8 cellular contexts compared by ENCODE assay signal in genomic region chr11:78397398-78397797, GRCh38. TPM values are rescaled to one million over a fixed set of nuclear protein-coding genes. Genes with fewer than 3 reads are reported as not detected.
DNase-seq lines count a peak whose midpoint lies in the region; ATAC-seq and TF ChIP-seq lines count a peak whose summit lies in the region.

No MANE protein-coding gene starts in this region.

- no peak overlapping the region; the same call in 1 of the 2 replicates for H3K4me2 ChIP-seq in OCI-LY3 (ENCODE audit: low read length)

- intact Hi-C loops in activated naive CD4-positive, alpha-beta T cell treated with anti-CD3 and anti-CD28 coated beads for 36 hours (cut with micrococcal nuclease): loop anchor here (1.0 kb wide), 1 partner anchor 169 kb away; no protein-coding TSS in a partner anchor
- intact Hi-C loops in sigmoid colon (cut with DNase I) (no loop called here), A673 (cut with micrococcal nuclease; ENCODE audit: unreplicated experiment) (no loop called here)

- H3K4me3 Mint-ChIP-seq in activated naive CD4-positive, alpha-beta T cell treated with anti-CD3 and anti-CD28 coated beads for 36 hours: no peak overlapping the region
- no peak overlapping the region for H3K4me3 Mint-ChIP-seq in stimulated activated naive CD8-positive, alpha-beta T cell treated with anti-CD3 and anti-CD28 coated beads, Interleukin-15, Interleukin-2, amounts not matched to agents 100 ng/mL and 50 ng/mL, for 24 hours

- H3K9me3 Mint-ChIP-seq in activated naive CD4-positive, alpha-beta T cell treated with anti-CD3 and anti-CD28 coated beads for 36 hours: no peaks in the 10 kb centered on the region
- no peaks in the 10 kb centered on the region for H3K9me3 Mint-ChIP-seq in stimulated activated naive CD8-positive, alpha-beta T cell treated with anti-CD3 and anti-CD28 coated beads, Interleukin-15, Interleukin-2, amounts not matched to agents 100 ng/mL and 50 ng/mL, for 24 hours

- H3K9me3 ChIP-seq in OCI-LY3 (ENCODE audit: insufficient read depth, low read length): no peaks in the 10 kb centered on the region
- H3K9me3 ChIP-seq in sigmoid colon: no peaks in the 10 kb centered on the region
- H3K9me3 ChIP-seq in A673 (ENCODE audit: low read depth, low read length, poor library complexity, severe bottlenecking): no peaks in the 10 kb centered on the region

- peaks cover 6% of the 10 kb centered on the region; the same call in 1 of the 2 replicates for H3K79me2 ChIP-seq in OCI-LY3 (ENCODE audit: low read length)

- no peak for TF ChIP-seq EP300 in sigmoid colon (IDR thresholded peaks at IDR 0.05)

- H3K36me3 ChIP-seq in OCI-LY3 (replicated peaks; ENCODE audit: low read depth, low read length): no peaks in the 10 kb centered on the region
- H3K36me3 ChIP-seq in sigmoid colon: no peaks in the 10 kb centered on the region
- no peaks in the 10 kb centered on the region for H3K36me3 ChIP-seq in A673 (ENCODE audit: insufficient read depth, low read length, poor library complexity, severe bottlenecking)

- H3K4me3 ChIP-seq in OCI-LY3 (ENCODE audit: low read length) (no peak overlapping the region), sigmoid colon (no peak overlapping the region), A673 (ENCODE audit: low read depth, low read length, poor library complexity, severe bottlenecking) (no peak overlapping the region)

- H3K27me3 ChIP-seq in OCI-LY3 (ENCODE audit: low read depth, low read length) (no peaks in the 10 kb centered on the region), sigmoid colon (no peaks in the 10 kb centered on the region), A673 (replicated peaks; ENCODE audit: insufficient read depth, low read depth, low read length, poor library complexity) (no peaks in the 10 kb centered on the region)

- TF ChIP-seq POLR2A in sigmoid colon (IDR thresholded peaks at IDR 0.05): no peak

- no peaks in the 10 kb centered on the region for H3K27me3 Mint-ChIP-seq in activated naive CD4-positive, alpha-beta T cell treated with anti-CD3 and anti-CD28 coated beads for 36 hours (ENCODE audit: low read depth)
- H3K27me3 Mint-ChIP-seq in stimulated activated naive CD8-positive, alpha-beta T cell treated with anti-CD3 and anti-CD28 coated beads, Interleukin-15, Interleukin-2, amounts not matched to agents 100 ng/mL and 50 ng/mL, for 24 hours: no peaks in the 10 kb centered on the region

- H3K27ac ChIP-seq in OCI-LY3 (ENCODE audit: low read length) (no peak overlapping the region), sigmoid colon (no peak overlapping the region), A673 (ENCODE audit: low read depth, low read length, poor library complexity, severe bottlenecking) (no peak overlapping the region)

- no peak overlapping the region for H3K9ac ChIP-seq in OCI-LY3 (ENCODE audit: low read length)

- H3K27ac Mint-ChIP-seq in activated naive CD4-positive, alpha-beta T cell treated with anti-CD3 and anti-CD28 coated beads for 36 hours: no peak overlapping the region
- H3K27ac Mint-ChIP-seq in stimulated activated naive CD8-positive, alpha-beta T cell treated with anti-CD3 and anti-CD28 coated beads, Interleukin-15, Interleukin-2, amounts not matched to agents 100 ng/mL and 50 ng/mL, for 24 hours: peak overlapping the region; percentile 23

- H3K4me1 ChIP-seq in OCI-LY3 (ENCODE audit: low read length) (peaks cover 5% of the 10 kb centered on the region; the same call in 1 of the 2 replicates), sigmoid colon (peaks cover 0 to 8% (median 0%) of the 10 kb centered on the region in 4 donors), A673 (ENCODE audit: insufficient read depth, low read length, poor library complexity, severe bottlenecking) (peaks cover 4% of the 10 kb centered on the region)

- peak; percentile 38 for TF ChIP-seq CTCF in OCI-LY3 (IDR thresholded peaks at IDR 0.05; ENCODE audit: low read depth, low read length)
- TF ChIP-seq CTCF in sigmoid colon (IDR thresholded peaks at IDR 0.05): no peak
- no peak for TF ChIP-seq CTCF in A673 (conservative IDR thresholded peaks at IDR 0.05; ENCODE audit: low read depth, low read length)

- H4K20me1 ChIP-seq in OCI-LY3 (ENCODE audit: insufficient read depth, low read length): 0 out of 2 replicates have a peak, but pooled peaks cover 5% of the 10 kb centered on the region

- no peak overlapping the region for H2AFZ ChIP-seq in OCI-LY3 (ENCODE audit: low read depth, low read length)

- peak; percentile 92 for ATAC-seq in HG02981 (IDR thresholded peaks at IDR 0.05; ENCODE audit: unreplicated experiment)

- POLR2A ChIA-PET in A673 (lab: Charles Lee; ENCODE audit: low non-redundant PET): no interaction called here

- CTCF ChIA-PET in activated naive CD4-positive, alpha-beta T cell treated with anti-CD3 and anti-CD28 coated beads for 36 hours (lab: Charles Lee): interaction anchor here (1.1 kb wide), 1 partner anchor 13 kb away, joined by 3 read pairs; no protein-coding TSS in a partner anchor
- CTCF ChIA-PET in A673 (lab: Charles Lee): no interaction called here

- H3K36me3 Mint-ChIP-seq in activated naive CD4-positive, alpha-beta T cell treated with anti-CD3 and anti-CD28 coated beads for 36 hours (ENCODE audit: low read depth): no peaks in the 10 kb centered on the region
- H3K36me3 Mint-ChIP-seq in stimulated activated naive CD8-positive, alpha-beta T cell treated with anti-CD3 and anti-CD28 coated beads, Interleukin-15, Interleukin-2, amounts not matched to agents 100 ng/mL and 50 ng/mL, for 24 hours (ENCODE audit: low read depth): no peaks in the 10 kb centered on the region

- 62 to 87% methylated on average over 3 of the region's 3 CpGs for WGBS in sigmoid colon, 2 donors

- DNase-seq in activated naive CD4-positive, alpha-beta T cell treated with anti-CD3 and anti-CD28 coated beads for 36 hours: peak; percentile 19
- no peak for DNase-seq in activated naive CD4-positive, alpha-beta T cell treated with anti-CD3 and anti-CD28 coated beads, Interleukin-2, amount 50 U/mL, for 16 hours
- no peak for DNase-seq in sigmoid colon
- no peak for DNase-seq in NCI-H2227 treated with DMSO at 0.1 percent for 48 hours (lab: John Stamatoyannopoulos, UW)
- DNase-seq in A673 (ENCODE audit: low spot score): no peak

- BruUV-seq in A673 (replicated peaks; lab: Mats Ljungman, UMichigan): no TSS peak

- no peaks in the 10 kb centered on the region for H3K4me1 Mint-ChIP-seq in activated naive CD4-positive, alpha-beta T cell treated with anti-CD3 and anti-CD28 coated beads for 36 hours (ENCODE audit: low read depth)
- H3K4me1 Mint-ChIP-seq in stimulated activated naive CD8-positive, alpha-beta T cell treated with anti-CD3 and anti-CD28 coated beads, Interleukin-15, Interleukin-2, amounts not matched to agents 100 ng/mL and 50 ng/mL, for 24 hours (ENCODE audit: low read depth): peaks cover 8% of the 10 kb centered on the region

RNA-seq across cellular contexts. Expression of gene GAB2, which starts 20.2 kb away (rescaled TPM):
- 1 to 10 TPM; 1.6 to 2.7 TPM for total RNA-seq in activated naive CD4-positive, alpha-beta T cell treated with anti-CD3 and anti-CD28 coated beads for 36 hours
- total RNA-seq in sigmoid colon: 10 to 100 TPM; 13.6 to 23.5 (median 17.3) TPM
- 10 to 100 TPM; 10.8 to 12.6 (median 11.3) TPM for polyA plus RNA-seq in sigmoid colon
- 21.5 and 29.9 TPM in 2 replicates for total RNA-seq in A673 (2021)
